ENCODE assay signal across 1 cellular context in genomic region chr2:165905854-165906253, GRCh38.
TF ChIP-seq lines count a peak whose summit lies in the region.

No MANE protein-coding gene starts in this region.

TF ChIP-seq in endothelial cell of umbilical vein, 7 proteins besides CTCF, POLR2A, EP300 and RAD21:
- no peak for TF ChIP-seq MAX (IDR thresholded peaks at IDR 0.05; ENCODE audit: insufficient read depth, insufficient read length)
- no peak for TF ChIP-seq JUN (IDR thresholded peaks at IDR 0.05; ENCODE audit: borderline replicate concordance, insufficient read depth, insufficient read length, low read depth)
- no peak for TF ChIP-seq GATA2 (IDR thresholded peaks at IDR 0.05; ENCODE audit: insufficient read depth, insufficient read length, low read depth, low read length)
- TF ChIP-seq MYC (IDR thresholded peaks at IDR 0.05; ENCODE audit: low read depth, low read length), result no peak
- no peak for TF ChIP-seq EZH2 (IDR thresholded peaks at IDR 0.05; ENCODE audit: borderline replicate concordance, low read depth, low read length, severe bottlenecking)
- TF ChIP-seq POLR2AphosphoS5 (IDR thresholded peaks at IDR 0.05; ENCODE audit: insufficient read depth, low read depth, low read length), result no peak
- TF ChIP-seq FOS (IDR thresholded peaks at IDR 0.05; ENCODE audit: borderline replicate concordance, insufficient read depth, low read length), result no peak
